Comparison of ENCODE assay signal across 8 cellular contexts in genomic region chr6:53647437-53648094, GRCh38.
A peak's percentile ranks its signal among the peaks of the same experiment; 100 is the strongest.
DNase-seq lines count a peak whose midpoint lies in the region; ATAC-seq and TF ChIP-seq lines count a peak whose summit lies in the region.

No MANE protein-coding gene starts in this region.

- H3K9ac ChIP-seq in adipocyte (ENCODE audit: low read length) = no peak overlapping the region

- H3K9me3 ChIP-seq in adipocyte (ENCODE audit: control insufficient read depth, low read length) = no peaks in the 10 kb centered on the region

- DNase-seq in NAMALWA (ENCODE audit: low spot score) (peak; percentile 68), adipocyte (ENCODE audit: low read depth) (peak; percentile 39), caudate nucleus (lab: John Stamatoyannopoulos, UW) (no peak), NCI-H774 (lab: John Stamatoyannopoulos, UW) (no peak), NCI-H526 (lab: John Stamatoyannopoulos, UW) (no peak), RWPE1 (ENCODE audit: low spot score) (no peak)

- TF ChIP-seq CTCF in RWPE1 (conservative IDR thresholded peaks at IDR 0.05; ENCODE audit: low read depth) = no peak

- peaks cover 28% of the 10 kb centered on the region for H3K4me1 ChIP-seq in adipocyte (ENCODE audit: control insufficient read depth, insufficient read depth, low read length)

- CTCF ChIA-PET in RWPE1 (lab: Yijun Ruan, JAX) = interaction anchor here (0.6 to 1.4 kb wide), 3 partner anchors 100 to 184 kb away, joined by 3 to 4 read pairs (median 3); no protein-coding TSS in a partner anchor

- H3K27ac ChIP-seq in caudate nucleus (ENCODE audit: low read depth, low read length) = no peak overlapping the region
- H3K27ac ChIP-seq in RWPE1 = no peak overlapping the region

- no peak overlapping the region for H3K4me3 ChIP-seq in adipocyte (ENCODE audit: low read length)

- ATAC-seq in GM18517 (IDR thresholded peaks at IDR 0.05; ENCODE audit: unreplicated experiment) (peak; percentile 81), HG02623 (IDR thresholded peaks at IDR 0.05; ENCODE audit: unreplicated experiment) (peak; percentile 72)

- no peaks in the 10 kb centered on the region for H3K27me3 ChIP-seq in adipocyte (replicated peaks; ENCODE audit: control insufficient read depth, insufficient read depth, low read length)

- H3K36me3 ChIP-seq in adipocyte (ENCODE audit: control insufficient read depth, insufficient read depth, low read length, severe bottlenecking) = no peaks in the 10 kb centered on the region

- POLR2A ChIA-PET in RWPE1 (lab: Yijun Ruan, JAX; ENCODE audit: low non-redundant PET) = no interaction called here

Comparison
In these comparisons a context has a peak if more than half of its experiments do, and no peak if none do; other contexts are left out.
1. DNase-seq: peak in NAMALWA (single experiment) and adipocyte (single experiment); none in caudate nucleus (0 of 61), NCI-H774 (single experiment), NCI-H526 (0 of 2) and RWPE1 (single experiment).